In the genomic region with DNA sequence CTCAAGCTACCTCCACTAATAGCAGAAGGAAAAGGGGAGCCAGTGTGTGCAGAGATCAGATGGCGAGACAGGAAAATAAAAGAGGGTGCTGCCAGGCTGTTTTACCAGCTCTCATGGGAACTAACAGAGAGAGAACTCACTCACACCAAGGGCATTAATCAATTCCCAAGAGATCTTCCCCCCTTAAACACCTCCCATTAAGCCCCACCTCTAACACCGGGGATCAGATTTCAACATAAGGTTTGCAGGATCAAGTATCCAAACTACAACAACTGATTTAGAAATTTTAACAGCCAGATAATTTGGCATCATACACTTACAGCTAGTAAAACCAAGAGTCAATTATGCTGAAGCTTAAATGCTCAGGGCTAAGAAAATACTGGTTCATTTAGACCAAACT, we compare ENCODE assay signal across 21 cellular contexts. TPM values are rescaled to one million over a fixed set of nuclear protein-coding genes. Genes with fewer than 3 reads are reported as not detected.
DNase-seq lines count a peak whose midpoint lies in the region; ATAC-seq, FAIRE-seq and TF ChIP-seq lines count a peak whose summit lies in the region.
"Had no signal": no experiment of that assay in that cellular context is flagged by ENCODE, and none has a peak within 500 bp of the region (broad histone marks: within the 10 kb centered on the region; RNA-seq: fewer than 3 reads in every experiment).

No MANE protein-coding gene starts in this region.

- no peak for TF ChIP-seq RAD21 in GM12878 (IDR thresholded peaks at IDR 0.05; ENCODE audit: insufficient read depth, low read depth, low read length)

- H3K79me2 ChIP-seq in mammary epithelial cell (ENCODE audit: insufficient read depth, low read length) (no peaks in the 10 kb centered on the region), GM12878 (ENCODE audit: control insufficient read depth, insufficient read depth, low read length) (peaks cover 3% of the 10 kb centered on the region)

- RAD21 ChIA-PET in GM12878 (lab: Charles Lee; ENCODE audit: unreplicated experiment): interaction anchor here (1.4 to 4.1 kb wide), 3 partner anchors 12 to 18 kb away, joined by 6 to 29 read pairs (median 19); a partner anchor contains a TSS

- CTCF ChIA-PET in MCF 10A (lab: Yijun Ruan, JAX): interaction anchor here (0.6 to 1.8 kb wide), 3 partner anchors 10 to 58 kb away, joined by 4 to 8 read pairs (median 8); a partner anchor contains a TSS
- CTCF ChIA-PET in mammary epithelial cell (lab: Charles Lee; ENCODE audit: low non-redundant PET): no interaction called here
- CTCF ChIA-PET in GM12878 (lab: Yijun Ruan, JAX): interaction anchor here (1.3 to 5.8 kb wide), 3 partner anchors 10 to 85 kb away, joined by 3 to 31 read pairs (median 13); a partner anchor contains a TSS

- H3K9me3 Mint-ChIP-seq in MCF 10A (ENCODE audit: unreplicated experiment): no peaks in the 10 kb centered on the region
- H3K9me3 Mint-ChIP-seq in activated T-cell treated with anti-CD3 and anti-CD28 coated beads, Interleukin-2, amount 50 U/mL, for 72 hours: no peaks in the 10 kb centered on the region
- H3K9me3 Mint-ChIP-seq: activated naive CD8-positive, alpha-beta T cell treated with anti-CD3 and anti-CD28 coated beads, Interleukin-2, amount 10 ng/mL, durations not matched to agents 7 days and 5 days; stimulated activated naive CD8-positive, alpha-beta T cell treated with anti-CD3 and anti-CD28 coated beads, Interleukin-15, amount 100 ng/mL, for 72 hours; T-cell had no signal

- dilution Hi-C loops in mammary epithelial cell (cut with HindIII; ENCODE audit: low sequenced_read_pairs): loop anchor here (5.0 kb wide), 1 partner anchor 40 kb away; no protein-coding TSS in a partner anchor

- in situ Hi-C loops in mammary epithelial cell (cut with MboI; ENCODE audit: low sequenced_read_pairs in 2 of 2): no loop called here
- in situ Hi-C loops in GM12878 (cut with MboI): no loop called here
- in situ Hi-C loops in GM13977 (cut with MboI; ENCODE audit: low pct_unique_long_range_greater_than_20kb, low sequenced_read_pairs, unreplicated experiment): no loop called here

- H3K27me3 ChIP-seq in mammary epithelial cell (ENCODE audit: insufficient read depth, low read length) (no peaks in the 10 kb centered on the region), GM12878 (replicated peaks in 1 of 2; ENCODE audit: control insufficient read depth in 2 of 2, insufficient read depth in 2 of 2, low read length in 1 of 2) (no peaks in the 10 kb centered on the region), aorta (ENCODE audit: control insufficient read depth in 1 of 2, insufficient read depth in 2 of 2, low read length in 1 of 2) (no peaks in the 10 kb centered on the region)
- H3K27me3 ChIP-seq: cardiac muscle cell, spleen had no signal

- no peak for TF ChIP-seq EP300 in GM12878 (IDR thresholded peaks at IDR 0.05; ENCODE audit: borderline replicate concordance in 1 of 2, control insufficient read depth in 1 of 2, low read depth in 2 of 2, low read length in 2 of 2)

- peak overlapping the region; percentile 42 for H3K27ac Mint-ChIP-seq in MCF 10A (ENCODE audit: low read depth, unreplicated experiment)
- H3K27ac Mint-ChIP-seq in activated T-cell treated with anti-CD3 and anti-CD28 coated beads, Interleukin-2, amount 50 U/mL, for 72 hours: no peak overlapping the region
- H3K27ac Mint-ChIP-seq: activated naive CD8-positive, alpha-beta T cell treated with anti-CD3 and anti-CD28 coated beads, Interleukin-2, amount 10 ng/mL, durations not matched to agents 7 days and 5 days; stimulated activated naive CD8-positive, alpha-beta T cell treated with anti-CD3 and anti-CD28 coated beads, Interleukin-15, amount 100 ng/mL, for 72 hours; T-cell had no signal

- H3K27me3 Mint-ChIP-seq in MCF 10A (ENCODE audit: insufficient read depth, unreplicated experiment): no peaks in the 10 kb centered on the region
- H3K27me3 Mint-ChIP-seq in activated T-cell treated with anti-CD3 and anti-CD28 coated beads, Interleukin-2, amount 50 U/mL, for 72 hours (ENCODE audit: low read depth): no peaks in the 10 kb centered on the region
- H3K27me3 Mint-ChIP-seq: activated naive CD8-positive, alpha-beta T cell treated with anti-CD3 and anti-CD28 coated beads, Interleukin-2, amount 10 ng/mL, durations not matched to agents 7 days and 5 days; stimulated activated naive CD8-positive, alpha-beta T cell treated with anti-CD3 and anti-CD28 coated beads, Interleukin-15, amount 100 ng/mL, for 72 hours; T-cell had no signal

- H3K4me1 ChIP-seq in mammary epithelial cell (ENCODE audit: insufficient read depth, low read length): peaks cover 5% of the 10 kb centered on the region
- peaks cover 3% of the 10 kb centered on the region for H3K4me1 ChIP-seq in GM12878 (ENCODE audit: control insufficient read depth, insufficient read depth, low read length)
- H3K4me1 ChIP-seq in aorta (ENCODE audit: control insufficient read depth in 1 of 2, insufficient read depth in 2 of 2, low read length in 2 of 2): no peaks in the 10 kb centered on the region

- BruUV-seq in MCF 10A (replicated peaks; lab: Mats Ljungman, UMichigan) (no TSS peak), mammary epithelial cell (replicated peaks; lab: Mats Ljungman, UMichigan) (no TSS peak), GM12878 (replicated peaks; lab: Mats Ljungman, UMichigan) (no TSS peak)

- POLR2A ChIA-PET in MCF 10A (lab: Yijun Ruan, JAX) (interaction anchor here (0.6 to 1.9 kb wide), 2 partner anchors 12 to 19 kb away, joined by 3 to 8 read pairs; a partner anchor contains a TSS), GM12878 (lab: Charles Lee) (interaction anchor here (0.7 to 2.2 kb wide), 3 partner anchors 12 to 18 kb away, joined by 3 to 12 read pairs (median 8); no protein-coding TSS in a partner anchor)

- H3K4me3 ChIP-seq in mammary epithelial cell (replicated peaks in 1 of 3; ENCODE audit: insufficient read depth in 1 of 3, low read depth in 2 of 3, low read length in 3 of 3) (no peak overlapping the region), GM12878 (no peak overlapping the region), aorta (ENCODE audit: low read length in 2 of 2) (no peak overlapping the region)
- H3K4me3 ChIP-seq: cardiac muscle cell, spleen had no signal

- no peak overlapping the region for H2AFZ ChIP-seq in mammary epithelial cell (ENCODE audit: low read depth, low read length)
- H2AFZ ChIP-seq in GM12878 (ENCODE audit: control insufficient read depth, low read depth, low read length): no peak overlapping the region

- no peak overlapping the region for H3K4me3 Mint-ChIP-seq in MCF 10A (ENCODE audit: unreplicated experiment)
- no peak overlapping the region for H3K4me3 Mint-ChIP-seq in activated T-cell treated with anti-CD3 and anti-CD28 coated beads, Interleukin-2, amount 50 U/mL, for 72 hours
- H3K4me3 Mint-ChIP-seq: activated naive CD8-positive, alpha-beta T cell treated with anti-CD3 and anti-CD28 coated beads, Interleukin-2, amount 10 ng/mL, durations not matched to agents 7 days and 5 days; stimulated activated naive CD8-positive, alpha-beta T cell treated with anti-CD3 and anti-CD28 coated beads, Interleukin-15, amount 100 ng/mL, for 72 hours; T-cell had no signal

- no peak overlapping the region for H3K4me2 ChIP-seq in mammary epithelial cell (ENCODE audit: insufficient read depth, low read depth, low read length)
- H3K4me2 ChIP-seq in GM12878 (ENCODE audit: control insufficient read depth, insufficient read depth): no peak overlapping the region

- H3K36me3 Mint-ChIP-seq in MCF 10A (ENCODE audit: insufficient read depth, unreplicated experiment): no peaks in the 10 kb centered on the region
- H3K36me3 Mint-ChIP-seq in activated T-cell treated with anti-CD3 and anti-CD28 coated beads, Interleukin-2, amount 50 U/mL, for 72 hours (ENCODE audit: insufficient read depth in 2 of 2): peaks cover 4 to 33% of the 10 kb centered on the region in 2 donors

- intact Hi-C loops in MCF 10A (cut with micrococcal nuclease): no loop called here
- intact Hi-C loops in mammary epithelial cell (cut with micrococcal nuclease): no loop called here
- intact Hi-C loops in GM12878 (cut with micrococcal nuclease; ENCODE audit: unreplicated experiment): no loop called here
- intact Hi-C loops in aorta (cut with DNase I): no loop called here

- H4K20me1 ChIP-seq in mammary epithelial cell (ENCODE audit: insufficient read depth, low read length) (no peaks in the 10 kb centered on the region), GM12878 (ENCODE audit: control insufficient read depth, insufficient read depth) (no peaks in the 10 kb centered on the region)

- H3K27ac ChIP-seq in mammary epithelial cell (ENCODE audit: insufficient read depth, low read depth, low read length) (no peak overlapping the region), GM12878 (ENCODE audit: control insufficient read depth, insufficient read depth) (no peak overlapping the region), aorta (ENCODE audit: low read depth in 1 of 2, low read length in 2 of 2) (peak overlapping the region; percentile 40 to 60)
- H3K27ac ChIP-seq: cardiac muscle cell, spleen, VCaP had no signal

- SMC1A ChIA-PET in GM12878 (lab: Charles Lee; ENCODE audit: uncharacterized antibody, unreplicated experiment): interaction anchor here (0.8 to 4.9 kb wide), 14 partner anchors 9 to 240 kb away, joined by 3 to 33 read pairs (median 4); a partner anchor contains a TSS

- H3K9ac ChIP-seq in mammary epithelial cell (ENCODE audit: insufficient read depth, low read length) (no peak overlapping the region), GM12878 (ENCODE audit: control insufficient read depth, insufficient read depth, low read length) (no peak overlapping the region)

- DNase-seq in MCF 10A (ENCODE audit: unreplicated experiment): peak; percentile 42
- no peak for DNase-seq in mammary epithelial cell
- DNase-seq in NCI-H2107 treated with DMSO at 0.1 percent for 48 hours (lab: John Stamatoyannopoulos, UW; ENCODE audit: unreplicated experiment): peak; percentile 99
- DNase-seq in GM12878 (ENCODE audit: low read depth, low spot score): no peak
- no peak for DNase-seq in aorta
- no peak for DNase-seq in NCI-H2081 treated with DMSO at 0.1 percent for 48 hours (lab: John Stamatoyannopoulos, UW)
- DNase-seq in GM13977 (ENCODE audit: low spot score): no peak
- no peak for DNase-seq in activated T-cell treated with anti-CD3 and anti-CD28 coated beads, Interleukin-2, amount 50 U/mL, for 72 hours
- DNase-seq: activated naive CD8-positive, alpha-beta T cell treated with anti-CD3 and anti-CD28 coated beads, Interleukin-2, amount 10 ng/mL, durations not matched to agents 7 days and 5 days; effector memory CD4-positive, alpha-beta T cell; KBM-7; left ventricle myocardium superior; NCI-H1694; spleen; stimulated activated naive CD8-positive, alpha-beta T cell treated with anti-CD3 and anti-CD28 coated beads, Interleukin-15, amount 100 ng/mL, for 72 hours; T-cell had no signal

- peaks cover 11% of the 10 kb centered on the region for H3K4me1 Mint-ChIP-seq in MCF 10A (ENCODE audit: insufficient read depth, unreplicated experiment)
- peaks cover 57% of the 10 kb centered on the region for H3K4me1 Mint-ChIP-seq in activated T-cell treated with anti-CD3 and anti-CD28 coated beads, Interleukin-2, amount 50 U/mL, for 72 hours (ENCODE audit: low read depth)

- FAIRE-seq in GM12878 (lab: Jason Lieb, UNC): no peak
- FAIRE-seq: GM12891 had no signal

- ATAC-seq in GM12878 (no peak), aorta (ENCODE audit: low FRiP score) (no peak)
- ATAC-seq in activated T-cell treated with anti-CD3 and anti-CD28 coated beads, Interleukin-2, amount 50 U/mL, for 72 hours (replicated peaks in 1 of 2): no peak
- ATAC-seq: left ventricle myocardium superior; stimulated activated naive CD8-positive, alpha-beta T cell treated with anti-CD3 and anti-CD28 coated beads, Interleukin-15, amount 100 ng/mL, for 72 hours; T-cell had no signal

- H3K36me3 ChIP-seq in mammary epithelial cell (ENCODE audit: insufficient read depth, low read length) (no peaks in the 10 kb centered on the region), GM12878 (ENCODE audit: control insufficient read depth in 2 of 2, insufficient read depth in 2 of 2, low read length in 1 of 2) (peaks cover 2 to 31% of the 10 kb centered on the region in 2 experiments; a peak in 3 of 4 replicates), aorta (ENCODE audit: control insufficient read depth in 1 of 2, insufficient read depth in 2 of 2, low read length in 1 of 2) (peaks cover 3 to 12% of the 10 kb centered on the region in 2 donors)
- H3K36me3 ChIP-seq: cardiac muscle cell had no signal

- no peaks in the 10 kb centered on the region for H3K9me3 ChIP-seq in mammary epithelial cell (replicated peaks; ENCODE audit: insufficient read depth, low read length)
- H3K9me3 ChIP-seq in GM12878 (replicated peaks; ENCODE audit: control insufficient read depth, insufficient read depth, low read length): peaks cover 3% of the 10 kb centered on the region; the same call in 1 of the 3 replicates
- H3K9me3 ChIP-seq in aorta (ENCODE audit: control insufficient read depth, low read length): no peaks in the 10 kb centered on the region
- H3K9me3 ChIP-seq: spleen had no signal

- WGBS in mammary epithelial cell (ENCODE audit: low coverage, missing lambda C conversion rate): 50% methylated on average over 2 of the region's 2 CpGs
- WGBS in GM12878 (ENCODE audit: insufficient coverage, insufficient replicate concordance, low lambda C conversion rate, missing lambda C conversion rate): 38% methylated on average over 2 of the region's 2 CpGs
- 47 to 57% methylated on average over 2 of the region's 2 CpGs for WGBS in aorta, 2 donors

- TF ChIP-seq CTCF in MCF 10A (IDR thresholded peaks at IDR 0.05; ENCODE audit: unreplicated experiment): no peak
- TF ChIP-seq CTCF in mammary epithelial cell (conservative IDR thresholded peaks at IDR 0.05 in 1 of 2, IDR thresholded peaks at IDR 0.05 in 1 of 2; ENCODE audit: extremely low read depth in 1 of 2, insufficient read depth in 1 of 2, low read depth in 1 of 2, low read length in 2 of 2): no peak
- TF ChIP-seq CTCF in GM12878 (IDR thresholded peaks at IDR 0.05 in 2 of 3, conservative IDR thresholded peaks at IDR 0.05 in 1 of 3; ENCODE audit: control insufficient read depth in 2 of 3, extremely low read depth in 1 of 3, insufficient read depth in 1 of 3, low read depth in 3 of 3, low read length in 3 of 3): no peak
- TF ChIP-seq CTCF in GM13977 (IDR thresholded peaks at IDR 0.05; ENCODE audit: extremely low read depth, insufficient read depth, missing control alignments): no peak

- TF ChIP-seq POLR2A in GM12878 (IDR thresholded peaks at IDR 0.05; ENCODE audit: low read depth, low read length): no peak

RNA-seq across cellular contexts. Expression of a gene that starts 18.9 kb away (rescaled TPM):
- total RNA-seq in MCF 10A (2022) (0.44 TPM in 1 of 2 replicates, not detected in the other), mammary epithelial cell (10 to 100 TPM; 13.0 to 23.7 TPM), GM12878 (2014; rRNA removed) (21.2 and 24.3 TPM in 2 replicates), GM12878 (2014; rRNA removed; fragmentation: Illumina TruSeq; extraction: Trizol) (28.0 and 29.5 TPM in 2 replicates), GM12878 (2021) (27.8 and 29.2 TPM in 2 replicates), aorta (10 to 100 TPM; 28.2 to 45.3 TPM)
- polyA plus RNA-seq in mammary epithelial cell (4.2 TPM), GM12878 (2011; rRNA removed) (84.3 and 97.3 TPM in 2 replicates), GM12878 (2014; fragmentation: Illumina TruSeq; extraction: Trizol) (51.2 and 65.2 TPM in 2 replicates), GM12878 (2014; fragmentation: Nextera tagmentation; extraction: Ambion mirVana) (10 to 100 TPM; 39.8 to 44.0 TPM), GM12878 (2014; rRNA removed) (25.1 and 31.8 TPM in 2 replicates), GM12878 (2016; fragmentation: Nextera tagmentation; extraction: Ambion mirVana) (10 to 100 TPM; 31.0 to 34.5 TPM), aorta (10 to 100 TPM; 15.8 to 31.7 TPM)
- polyA minus RNA-seq in mammary epithelial cell: not detected
- total RNA-seq in GM12878 (2013; cell fraction: nucleolus; rRNA removed): 63.1 and 64.4 TPM in 2 replicates
- polyA plus RNA-seq in GM12878 (2011; ENCODE audit: low read depth): 9.9 TPM
- 56.1 and 67.4 TPM in 2 replicates for polyA plus RNA-seq in GM12878 (2011; cell fraction: cytosol; rRNA removed)
- 48.3 and 66.3 TPM in 2 replicates for polyA plus RNA-seq in GM12878 (2011; cell fraction: nucleus; rRNA removed)
- 13.9 and 25.9 TPM in 2 replicates for polyA plus RNA-seq in GM12878 (2012)
- 60.8 and 70.1 TPM in 2 replicates for polyA minus RNA-seq in GM12878 (2011; rRNA and poly(A)+ RNA removed)
- polyA minus RNA-seq in GM12878 (2011; cell fraction: cytosol; rRNA and poly(A)+ RNA removed): 17.0 and 17.4 TPM in 2 replicates
- polyA minus RNA-seq in GM12878 (2011; cell fraction: nucleus; rRNA and poly(A)+ RNA removed): 26.0 and 37.7 TPM in 2 replicates
- total RNA-seq in activated T-cell treated with anti-CD3 and anti-CD28 coated beads, Interleukin-2, amount 50 U/mL, for 72 hours: 10 to 100 TPM; 23.5 to 27.4 TPM
- total RNA-seq: G401 had no signal

RNA-seq across cellular contexts. Expression of a gene that starts 57.8 kb away (rescaled TPM):
- total RNA-seq in MCF 10A (2022) (not detected in 2 replicates), mammary epithelial cell (1 to 10 TPM in 1 of 2 donors, under 1 TPM in 1; 0.47 to 1.7 TPM), GM12878 (2014; rRNA removed) (not detected in 2 replicates), GM12878 (2014; rRNA removed; fragmentation: Illumina TruSeq; extraction: Trizol) (not detected in 2 replicates), GM12878 (2021) (not detected in 2 replicates), aorta (under 1 TPM; 0.29 to 0.81 TPM)
- polyA plus RNA-seq in mammary epithelial cell (not detected), GM12878 (2011; rRNA removed) (0.23 TPM in 1 of 2 replicates, not detected in the other), GM12878 (2014; fragmentation: Illumina TruSeq; extraction: Trizol) (not detected in 2 replicates), GM12878 (2014; fragmentation: Nextera tagmentation; extraction: Ambion mirVana) (not detected), GM12878 (2014; rRNA removed) (not detected in 2 replicates), GM12878 (2016; fragmentation: Nextera tagmentation; extraction: Ambion mirVana) (not detected), aorta (not detected)
- polyA minus RNA-seq in mammary epithelial cell: not detected
- total RNA-seq in GM12878 (2013; cell fraction: nucleolus; rRNA removed): 3.6 and 5.6 TPM in 2 replicates
- not detected for polyA plus RNA-seq in GM12878 (2011; ENCODE audit: low read depth)
- polyA plus RNA-seq in GM12878 (2011; cell fraction: cytosol; rRNA removed): not detected in 2 replicates
- not detected in 2 replicates for polyA plus RNA-seq in GM12878 (2011; cell fraction: nucleus; rRNA removed)
- polyA plus RNA-seq in GM12878 (2012): 0.07 TPM in 1 of 2 replicates, not detected in the other
- polyA minus RNA-seq in GM12878 (2011; rRNA and poly(A)+ RNA removed): not detected in 2 replicates
- not detected in 2 replicates for polyA minus RNA-seq in GM12878 (2011; cell fraction: cytosol; rRNA and poly(A)+ RNA removed)
- not detected in 2 replicates for polyA minus RNA-seq in GM12878 (2011; cell fraction: nucleus; rRNA and poly(A)+ RNA removed)
- not detected for total RNA-seq in activated T-cell treated with anti-CD3 and anti-CD28 coated beads, Interleukin-2, amount 50 U/mL, for 72 hours
- total RNA-seq: activated naive CD8-positive, alpha-beta T cell treated with anti-CD3 and anti-CD28 coated beads, Interleukin-2, amount 10 ng/mL, durations not matched to agents 7 days and 5 days; G401; T-cell had no signal
- polyA plus RNA-seq: urinary bladder had no signal

Comparison
In these comparisons a context has a peak if more than half of its experiments do, and no peak if none do; other contexts are left out.
1. DNase-seq: peak in MCF 10A (single experiment) and NCI-H2107 treated with DMSO at 0.1 percent for 48 hours (single experiment); none in mammary epithelial cell (single experiment), GM12878 (single experiment), aorta (0 of 2), NCI-H2081 treated with DMSO at 0.1 percent for 48 hours (single experiment), GM13977 (single experiment) and activated T-cell treated with anti-CD3 and anti-CD28 coated beads, Interleukin-2, amount 50 U/mL, for 72 hours (0 of 2).
2. H3K27ac ChIP-seq: peak in aorta (2 of 2); none in mammary epithelial cell (single experiment) and GM12878 (single experiment).